In the genomic region with DNA sequence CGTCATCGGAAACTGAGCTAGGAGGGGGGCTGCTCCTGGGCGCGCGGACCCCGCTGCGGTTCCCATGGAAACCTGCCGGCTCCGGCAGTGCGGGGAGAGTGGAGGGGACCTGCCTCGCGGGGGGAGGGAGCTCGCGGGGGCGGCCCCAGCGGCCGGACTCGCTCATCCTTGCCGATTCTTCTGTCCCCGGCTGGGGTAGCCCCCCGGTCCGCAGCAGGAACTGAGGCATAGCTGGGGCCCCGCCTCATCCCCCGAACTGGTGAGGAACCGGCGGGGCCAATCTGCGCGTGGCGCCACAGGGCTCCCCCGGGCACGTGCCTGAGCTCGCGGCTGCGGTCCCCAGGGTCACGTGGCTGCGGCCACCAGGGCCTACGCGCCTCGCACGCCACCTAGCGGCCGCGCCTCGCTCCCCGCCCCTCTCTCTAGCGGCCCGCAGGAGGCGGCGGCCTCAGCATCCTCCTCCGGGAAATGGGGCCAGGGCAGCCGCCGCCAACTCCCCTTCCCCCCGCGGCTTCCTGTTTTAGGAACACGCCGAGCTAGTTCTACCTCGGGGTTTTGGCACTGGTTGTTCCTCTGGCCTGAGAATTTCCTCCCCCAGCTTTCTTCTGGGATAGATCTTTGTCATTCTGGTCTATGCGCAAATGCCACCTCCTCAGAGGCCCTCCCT, we compare ENCODE assay signal across 1 cellular context.
TF ChIP-seq lines count a peak whose summit lies in the region.

No MANE protein-coding gene starts in this region.

TF ChIP-seq in K562, 482 proteins besides CTCF, POLR2A, EP300 and RAD21 (continued from another document and continues in another):
- TF ChIP-seq ZMIZ1 (IDR thresholded peaks at IDR 0.05; ENCODE audit: low read depth in 2 of 2, low read length in 2 of 2) (0 out of 4 replicates have a peak, but pooled peaks of 1 of the 2 experiments have one; percentile 43), ELF1 (tag; IDR thresholded peaks at IDR 0.05) (no peak), CAMTA2 (CRISPR knock-in tag; conservative IDR thresholded peaks at IDR 0.05) (no peak), TEAD1 (CRISPR knock-in tag; IDR thresholded peaks at IDR 0.05) (peak; percentile 38 to 97; a peak in 2 of 4 replicates), RBM22 (IDR thresholded peaks at IDR 0.05; ENCODE audit: low read depth, low read length, poor library complexity, severe bottlenecking) (no peak), ZC3H8 (IDR thresholded peaks at IDR 0.05) (no peak), NEUROD1 (IDR thresholded peaks at IDR 0.05; ENCODE audit: borderline replicate concordance, low read depth, low read length, partially characterized antibody) (no peak), MECOM (CRISPR knock-in tag; IDR thresholded peaks at IDR 0.05) (no peak), ZNF217 (CRISPR knock-in tag; IDR thresholded peaks at IDR 0.05) (0 out of 2 replicates have a peak, but pooled peaks have one; percentile 69), SMC3 (conservative IDR thresholded peaks at IDR 0.05; ENCODE audit: insufficient read depth, low read depth, low read length) (peak; percentile 93), MCM5 (IDR thresholded peaks at IDR 0.05; ENCODE audit: low read depth) (no peak), SAFB (IDR thresholded peaks at IDR 0.05; ENCODE audit: borderline replicate concordance, low read depth, low read length) (0 out of 2 replicates have a peak, but pooled peaks have one; percentile 38), GTF2A2 (tag; IDR thresholded peaks at IDR 0.05) (no peak), ZNF785 (CRISPR knock-in tag; IDR thresholded peaks at IDR 0.05) (no peak), MIER1 (IDR thresholded peaks at IDR 0.05; ENCODE audit: low read depth) (no peak), ZNF232 (CRISPR knock-in tag; IDR thresholded peaks at IDR 0.05) (peak; percentile 98)
- TF ChIP-seq, protein P1, sequence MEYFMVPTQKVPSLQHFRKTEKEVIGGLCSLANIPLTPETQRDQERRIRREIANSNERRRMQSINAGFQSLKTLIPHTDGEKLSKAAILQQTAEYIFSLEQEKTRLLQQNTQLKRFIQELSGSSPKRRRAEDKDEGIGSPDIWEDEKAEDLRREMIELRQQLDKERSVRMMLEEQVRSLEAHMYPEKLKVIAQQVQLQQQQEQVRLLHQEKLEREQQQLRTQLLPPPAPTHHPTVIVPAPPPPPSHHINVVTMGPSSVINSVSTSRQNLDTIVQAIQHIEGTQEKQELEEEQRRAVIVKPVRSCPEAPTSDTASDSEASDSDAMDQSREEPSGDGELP (CRISPR knock-in tag; IDR thresholded peaks at IDR 0.05; ENCODE audit: borderline replicate concordance): peak; percentile 85
- TF ChIP-seq, protein P2, sequence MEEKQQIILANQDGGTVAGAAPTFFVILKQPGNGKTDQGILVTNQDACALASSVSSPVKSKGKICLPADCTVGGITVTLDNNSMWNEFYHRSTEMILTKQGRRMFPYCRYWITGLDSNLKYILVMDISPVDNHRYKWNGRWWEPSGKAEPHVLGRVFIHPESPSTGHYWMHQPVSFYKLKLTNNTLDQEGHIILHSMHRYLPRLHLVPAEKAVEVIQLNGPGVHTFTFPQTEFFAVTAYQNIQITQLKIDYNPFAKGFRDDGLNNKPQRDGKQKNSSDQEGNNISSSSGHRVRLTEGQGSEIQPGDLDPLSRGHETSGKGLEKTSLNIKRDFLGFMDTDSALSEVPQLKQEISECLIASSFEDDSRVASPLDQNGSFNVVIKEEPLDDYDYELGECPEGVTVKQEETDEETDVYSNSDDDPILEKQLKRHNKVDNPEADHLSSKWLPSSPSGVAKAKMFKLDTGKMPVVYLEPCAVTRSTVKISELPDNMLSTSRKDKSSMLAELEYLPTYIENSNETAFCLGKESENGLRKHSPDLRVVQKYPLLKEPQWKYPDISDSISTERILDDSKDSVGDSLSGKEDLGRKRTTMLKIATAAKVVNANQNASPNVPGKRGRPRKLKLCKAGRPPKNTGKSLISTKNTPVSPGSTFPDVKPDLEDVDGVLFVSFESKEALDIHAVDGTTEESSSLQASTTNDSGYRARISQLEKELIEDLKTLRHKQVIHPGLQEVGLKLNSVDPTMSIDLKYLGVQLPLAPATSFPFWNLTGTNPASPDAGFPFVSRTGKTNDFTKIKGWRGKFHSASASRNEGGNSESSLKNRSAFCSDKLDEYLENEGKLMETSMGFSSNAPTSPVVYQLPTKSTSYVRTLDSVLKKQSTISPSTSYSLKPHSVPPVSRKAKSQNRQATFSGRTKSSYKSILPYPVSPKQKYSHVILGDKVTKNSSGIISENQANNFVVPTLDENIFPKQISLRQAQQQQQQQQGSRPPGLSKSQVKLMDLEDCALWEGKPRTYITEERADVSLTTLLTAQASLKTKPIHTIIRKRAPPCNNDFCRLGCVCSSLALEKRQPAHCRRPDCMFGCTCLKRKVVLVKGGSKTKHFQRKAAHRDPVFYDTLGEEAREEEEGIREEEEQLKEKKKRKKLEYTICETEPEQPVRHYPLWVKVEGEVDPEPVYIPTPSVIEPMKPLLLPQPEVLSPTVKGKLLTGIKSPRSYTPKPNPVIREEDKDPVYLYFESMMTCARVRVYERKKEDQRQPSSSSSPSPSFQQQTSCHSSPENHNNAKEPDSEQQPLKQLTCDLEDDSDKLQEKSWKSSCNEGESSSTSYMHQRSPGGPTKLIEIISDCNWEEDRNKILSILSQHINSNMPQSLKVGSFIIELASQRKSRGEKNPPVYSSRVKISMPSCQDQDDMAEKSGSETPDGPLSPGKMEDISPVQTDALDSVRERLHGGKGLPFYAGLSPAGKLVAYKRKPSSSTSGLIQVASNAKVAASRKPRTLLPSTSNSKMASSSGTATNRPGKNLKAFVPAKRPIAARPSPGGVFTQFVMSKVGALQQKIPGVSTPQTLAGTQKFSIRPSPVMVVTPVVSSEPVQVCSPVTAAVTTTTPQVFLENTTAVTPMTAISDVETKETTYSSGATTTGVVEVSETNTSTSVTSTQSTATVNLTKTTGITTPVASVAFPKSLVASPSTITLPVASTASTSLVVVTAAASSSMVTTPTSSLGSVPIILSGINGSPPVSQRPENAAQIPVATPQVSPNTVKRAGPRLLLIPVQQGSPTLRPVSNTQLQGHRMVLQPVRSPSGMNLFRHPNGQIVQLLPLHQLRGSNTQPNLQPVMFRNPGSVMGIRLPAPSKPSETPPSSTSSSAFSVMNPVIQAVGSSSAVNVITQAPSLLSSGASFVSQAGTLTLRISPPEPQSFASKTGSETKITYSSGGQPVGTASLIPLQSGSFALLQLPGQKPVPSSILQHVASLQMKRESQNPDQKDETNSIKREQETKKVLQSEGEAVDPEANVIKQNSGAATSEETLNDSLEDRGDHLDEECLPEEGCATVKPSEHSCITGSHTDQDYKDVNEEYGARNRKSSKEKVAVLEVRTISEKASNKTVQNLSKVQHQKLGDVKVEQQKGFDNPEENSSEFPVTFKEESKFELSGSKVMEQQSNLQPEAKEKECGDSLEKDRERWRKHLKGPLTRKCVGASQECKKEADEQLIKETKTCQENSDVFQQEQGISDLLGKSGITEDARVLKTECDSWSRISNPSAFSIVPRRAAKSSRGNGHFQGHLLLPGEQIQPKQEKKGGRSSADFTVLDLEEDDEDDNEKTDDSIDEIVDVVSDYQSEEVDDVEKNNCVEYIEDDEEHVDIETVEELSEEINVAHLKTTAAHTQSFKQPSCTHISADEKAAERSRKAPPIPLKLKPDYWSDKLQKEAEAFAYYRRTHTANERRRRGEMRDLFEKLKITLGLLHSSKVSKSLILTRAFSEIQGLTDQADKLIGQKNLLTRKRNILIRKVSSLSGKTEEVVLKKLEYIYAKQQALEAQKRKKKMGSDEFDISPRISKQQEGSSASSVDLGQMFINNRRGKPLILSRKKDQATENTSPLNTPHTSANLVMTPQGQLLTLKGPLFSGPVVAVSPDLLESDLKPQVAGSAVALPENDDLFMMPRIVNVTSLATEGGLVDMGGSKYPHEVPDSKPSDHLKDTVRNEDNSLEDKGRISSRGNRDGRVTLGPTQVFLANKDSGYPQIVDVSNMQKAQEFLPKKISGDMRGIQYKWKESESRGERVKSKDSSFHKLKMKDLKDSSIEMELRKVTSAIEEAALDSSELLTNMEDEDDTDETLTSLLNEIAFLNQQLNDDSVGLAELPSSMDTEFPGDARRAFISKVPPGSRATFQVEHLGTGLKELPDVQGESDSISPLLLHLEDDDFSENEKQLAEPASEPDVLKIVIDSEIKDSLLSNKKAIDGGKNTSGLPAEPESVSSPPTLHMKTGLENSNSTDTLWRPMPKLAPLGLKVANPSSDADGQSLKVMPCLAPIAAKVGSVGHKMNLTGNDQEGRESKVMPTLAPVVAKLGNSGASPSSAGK (IDR thresholded peaks at IDR 0.05): peak; percentile 98
- TF ChIP-seq, protein P3, sequence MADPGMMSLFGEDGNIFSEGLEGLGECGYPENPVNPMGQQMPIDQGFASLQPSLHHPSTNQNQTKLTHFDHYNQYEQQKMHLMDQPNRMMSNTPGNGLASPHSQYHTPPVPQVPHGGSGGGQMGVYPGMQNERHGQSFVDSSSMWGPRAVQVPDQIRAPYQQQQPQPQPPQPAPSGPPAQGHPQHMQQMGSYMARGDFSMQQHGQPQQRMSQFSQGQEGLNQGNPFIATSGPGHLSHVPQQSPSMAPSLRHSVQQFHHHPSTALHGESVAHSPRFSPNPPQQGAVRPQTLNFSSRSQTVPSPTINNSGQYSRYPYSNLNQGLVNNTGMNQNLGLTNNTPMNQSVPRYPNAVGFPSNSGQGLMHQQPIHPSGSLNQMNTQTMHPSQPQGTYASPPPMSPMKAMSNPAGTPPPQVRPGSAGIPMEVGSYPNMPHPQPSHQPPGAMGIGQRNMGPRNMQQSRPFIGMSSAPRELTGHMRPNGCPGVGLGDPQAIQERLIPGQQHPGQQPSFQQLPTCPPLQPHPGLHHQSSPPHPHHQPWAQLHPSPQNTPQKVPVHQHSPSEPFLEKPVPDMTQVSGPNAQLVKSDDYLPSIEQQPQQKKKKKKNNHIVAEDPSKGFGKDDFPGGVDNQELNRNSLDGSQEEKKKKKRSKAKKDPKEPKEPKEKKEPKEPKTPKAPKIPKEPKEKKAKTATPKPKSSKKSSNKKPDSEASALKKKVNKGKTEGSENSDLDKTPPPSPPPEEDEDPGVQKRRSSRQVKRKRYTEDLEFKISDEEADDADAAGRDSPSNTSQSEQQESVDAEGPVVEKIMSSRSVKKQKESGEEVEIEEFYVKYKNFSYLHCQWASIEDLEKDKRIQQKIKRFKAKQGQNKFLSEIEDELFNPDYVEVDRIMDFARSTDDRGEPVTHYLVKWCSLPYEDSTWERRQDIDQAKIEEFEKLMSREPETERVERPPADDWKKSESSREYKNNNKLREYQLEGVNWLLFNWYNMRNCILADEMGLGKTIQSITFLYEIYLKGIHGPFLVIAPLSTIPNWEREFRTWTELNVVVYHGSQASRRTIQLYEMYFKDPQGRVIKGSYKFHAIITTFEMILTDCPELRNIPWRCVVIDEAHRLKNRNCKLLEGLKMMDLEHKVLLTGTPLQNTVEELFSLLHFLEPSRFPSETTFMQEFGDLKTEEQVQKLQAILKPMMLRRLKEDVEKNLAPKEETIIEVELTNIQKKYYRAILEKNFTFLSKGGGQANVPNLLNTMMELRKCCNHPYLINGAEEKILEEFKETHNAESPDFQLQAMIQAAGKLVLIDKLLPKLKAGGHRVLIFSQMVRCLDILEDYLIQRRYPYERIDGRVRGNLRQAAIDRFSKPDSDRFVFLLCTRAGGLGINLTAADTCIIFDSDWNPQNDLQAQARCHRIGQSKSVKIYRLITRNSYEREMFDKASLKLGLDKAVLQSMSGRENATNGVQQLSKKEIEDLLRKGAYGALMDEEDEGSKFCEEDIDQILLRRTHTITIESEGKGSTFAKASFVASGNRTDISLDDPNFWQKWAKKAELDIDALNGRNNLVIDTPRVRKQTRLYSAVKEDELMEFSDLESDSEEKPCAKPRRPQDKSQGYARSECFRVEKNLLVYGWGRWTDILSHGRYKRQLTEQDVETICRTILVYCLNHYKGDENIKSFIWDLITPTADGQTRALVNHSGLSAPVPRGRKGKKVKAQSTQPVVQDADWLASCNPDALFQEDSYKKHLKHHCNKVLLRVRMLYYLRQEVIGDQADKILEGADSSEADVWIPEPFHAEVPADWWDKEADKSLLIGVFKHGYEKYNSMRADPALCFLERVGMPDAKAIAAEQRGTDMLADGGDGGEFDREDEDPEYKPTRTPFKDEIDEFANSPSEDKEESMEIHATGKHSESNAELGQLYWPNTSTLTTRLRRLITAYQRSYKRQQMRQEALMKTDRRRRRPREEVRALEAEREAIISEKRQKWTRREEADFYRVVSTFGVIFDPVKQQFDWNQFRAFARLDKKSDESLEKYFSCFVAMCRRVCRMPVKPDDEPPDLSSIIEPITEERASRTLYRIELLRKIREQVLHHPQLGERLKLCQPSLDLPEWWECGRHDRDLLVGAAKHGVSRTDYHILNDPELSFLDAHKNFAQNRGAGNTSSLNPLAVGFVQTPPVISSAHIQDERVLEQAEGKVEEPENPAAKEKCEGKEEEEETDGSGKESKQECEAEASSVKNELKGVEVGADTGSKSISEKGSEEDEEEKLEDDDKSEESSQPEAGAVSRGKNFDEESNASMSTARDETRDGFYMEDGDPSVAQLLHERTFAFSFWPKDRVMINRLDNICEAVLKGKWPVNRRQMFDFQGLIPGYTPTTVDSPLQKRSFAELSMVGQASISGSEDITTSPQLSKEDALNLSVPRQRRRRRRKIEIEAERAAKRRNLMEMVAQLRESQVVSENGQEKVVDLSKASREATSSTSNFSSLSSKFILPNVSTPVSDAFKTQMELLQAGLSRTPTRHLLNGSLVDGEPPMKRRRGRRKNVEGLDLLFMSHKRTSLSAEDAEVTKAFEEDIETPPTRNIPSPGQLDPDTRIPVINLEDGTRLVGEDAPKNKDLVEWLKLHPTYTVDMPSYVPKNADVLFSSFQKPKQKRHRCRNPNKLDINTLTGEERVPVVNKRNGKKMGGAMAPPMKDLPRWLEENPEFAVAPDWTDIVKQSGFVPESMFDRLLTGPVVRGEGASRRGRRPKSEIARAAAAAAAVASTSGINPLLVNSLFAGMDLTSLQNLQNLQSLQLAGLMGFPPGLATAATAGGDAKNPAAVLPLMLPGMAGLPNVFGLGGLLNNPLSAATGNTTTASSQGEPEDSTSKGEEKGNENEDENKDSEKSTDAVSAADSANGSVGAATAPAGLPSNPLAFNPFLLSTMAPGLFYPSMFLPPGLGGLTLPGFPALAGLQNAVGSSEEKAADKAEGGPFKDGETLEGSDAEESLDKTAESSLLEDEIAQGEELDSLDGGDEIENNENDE (IDR thresholded peaks at IDR 0.05; ENCODE audit: low read depth, low read length): no peak
